ENCODE assay signal across 21 cellular contexts in the genomic region with DNA sequence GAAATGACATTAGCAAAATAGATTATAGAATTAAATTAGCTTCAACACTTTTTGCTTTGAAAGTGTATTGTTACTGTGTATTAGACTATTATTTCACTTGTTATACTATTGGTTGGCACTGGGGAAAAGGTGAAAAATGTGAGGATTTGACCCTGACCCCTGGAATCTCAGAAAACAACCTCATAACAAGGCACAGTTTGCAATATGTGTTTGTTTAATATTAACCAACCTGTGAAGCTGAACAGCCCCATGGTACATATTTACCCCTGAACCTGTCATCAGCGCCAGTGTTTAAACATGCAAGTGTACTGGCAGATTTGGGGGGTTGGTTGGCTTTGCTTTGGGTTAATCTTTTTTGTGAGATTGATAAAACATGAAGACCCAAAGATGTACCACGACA. TPM values are rescaled to one million over a fixed set of nuclear protein-coding genes. Genes with fewer than 3 reads are reported as not detected.
"Had no signal": no experiment of that assay in that cellular context is flagged by ENCODE, and none has a peak within 500 bp of the region (broad histone marks: within the 10 kb centered on the region; RNA-seq: fewer than 3 reads in every experiment).

No MANE protein-coding gene starts in this region.

- H3K27ac ChIP-seq: KMS-11 had no signal

- H3K4me2 ChIP-seq: KMS-11 had no signal

- H3K9ac ChIP-seq: KMS-11 had no signal

- FAIRE-seq: K562, RCC 7860 had no signal

- H3K4me3 ChIP-seq: K562 had no signal

- ATAC-seq: K562 had no signal

- DNase-seq: Kasumi-1, MM.1S, NCI-H1092 treated with DMSO at 0.1 percent for 48 hours, NCI-H1436, NCI-H187 treated with DMSO at 0.1 percent for 48 hours, NCI-H2029 treated with DMSO at 0.1 percent for 48 hours, NCI-H2107, NCI-H226, NCI-H446, NCI-H510A, NCI-H524 treated with DMSO at 0.1 percent for 48 hours, NCI-H69, NCI-H774, RPMI8226, SHP77 had no signal

RNA-seq across cellular contexts. Expression of gene SLC38A4, which starts 11.7 kb away (rescaled TPM):
- total RNA-seq: HT1080, SK-MEL-5 had no signal
- polyA plus RNA-seq: IgD-negative memory B cell, K562 had no signal
